In genomic region chr14:70821581-70821915, GRCh38 we compare ENCODE assay signal across 8 cellular contexts. TPM values are rescaled to one million over a fixed set of nuclear protein-coding genes. Genes with fewer than 3 reads are reported as not detected.
DNase-seq lines count a peak whose midpoint lies in the region; ATAC-seq lines count a peak whose summit lies in the region.

No MANE protein-coding gene starts in this region.

- H3K27me3 Mint-ChIP-seq in activated T-helper 1 cell treated with anti-CD3 and anti-CD28 coated beads, Interleukin-12 subunit alpha, Interleukin-12 subunit beta, Interleukin-2, Interleukin-4 antibody, amounts not matched to agents 30 ng/mL and 10 ng/mL and 1 ng/mL, durations not matched to agents 14 hours and 24 hours and 36 hours (ENCODE audit: insufficient read depth) = peaks cover 3% of the 10 kb centered on the region
- H3K27me3 Mint-ChIP-seq in stimulated activated memory B cell treated with anti-CD40 and anti-IgM and Interleukin-4, amounts not matched to agents 10 μg/mL and 1 μg/mL and 100 μg/mL, for 72 hours = peaks cover 72% of the 10 kb centered on the region

- peaks cover 24% of the 10 kb centered on the region for H3K4me1 Mint-ChIP-seq in activated T-helper 1 cell treated with anti-CD3 and anti-CD28 coated beads, Interleukin-12 subunit alpha, Interleukin-12 subunit beta, Interleukin-2, Interleukin-4 antibody, amounts not matched to agents 30 ng/mL and 10 ng/mL and 1 ng/mL, durations not matched to agents 14 hours and 24 hours and 36 hours (ENCODE audit: low read depth)
- peaks cover 20% of the 10 kb centered on the region for H3K4me1 Mint-ChIP-seq in stimulated activated memory B cell treated with anti-CD40 and anti-IgM and Interleukin-4, amounts not matched to agents 10 μg/mL and 1 μg/mL and 100 μg/mL, for 72 hours

- no peak overlapping the region for H3K27ac ChIP-seq in iPS-18a (ENCODE audit: low read length)

- H3K27me3 ChIP-seq in iPS-18a (ENCODE audit: control insufficient read depth, insufficient read depth, low read length) = peaks cover 28% of the 10 kb centered on the region

- no peaks in the 10 kb centered on the region for H3K36me3 Mint-ChIP-seq in activated T-helper 1 cell treated with anti-CD3 and anti-CD28 coated beads, Interleukin-12 subunit alpha, Interleukin-12 subunit beta, Interleukin-2, Interleukin-4 antibody, amounts not matched to agents 30 ng/mL and 10 ng/mL and 1 ng/mL, durations not matched to agents 14 hours and 24 hours and 36 hours (ENCODE audit: low read depth)
- H3K36me3 Mint-ChIP-seq in stimulated activated memory B cell treated with anti-CD40 and anti-IgM and Interleukin-4, amounts not matched to agents 10 μg/mL and 1 μg/mL and 100 μg/mL, for 72 hours = no peaks in the 10 kb centered on the region

- peaks cover 8% of the 10 kb centered on the region for H3K4me1 ChIP-seq in iPS-18a (ENCODE audit: control insufficient read depth, low read depth, low read length)

- no peaks in the 10 kb centered on the region for H3K36me3 ChIP-seq in iPS-18a (ENCODE audit: control insufficient read depth, low read depth, low read length)

- peak overlapping the region; percentile 86 for H3K4me3 ChIP-seq in iPS-18a (ENCODE audit: low read length)

- no peak for DNase-seq in activated T-helper 1 cell treated with anti-CD3 and anti-CD28 coated beads, Interleukin-12 subunit alpha, Interleukin-12 subunit beta, Interleukin-2, Interleukin-4 antibody, amounts not matched to agents 30 ng/mL and 10 ng/mL and 1 ng/mL, durations not matched to agents 14 hours and 24 hours and 36 hours (ENCODE audit: low spot score)
- no peak for DNase-seq in NCI-H1092 treated with DMSO at 0.1 percent for 48 hours (lab: John Stamatoyannopoulos, UW)
- no peak for DNase-seq in NCI-H510A treated with DMSO at 0.1 percent for 48 hours (lab: John Stamatoyannopoulos, UW)

- intact Hi-C loops in activated T-helper 1 cell treated with anti-CD3 and anti-CD28 coated beads, Interleukin-12 subunit alpha, Interleukin-12 subunit beta, Interleukin-2, Interleukin-4 antibody, amounts not matched to agents 30 ng/mL and 10 ng/mL and 1 ng/mL, durations not matched to agents 14 hours and 24 hours and 36 hours (cut with micrococcal nuclease) = no loop called here

- peak overlapping the region; percentile 71 for H3K9ac ChIP-seq in iPS-18a (ENCODE audit: low read length)

- no peaks in the 10 kb centered on the region for H3K9me3 ChIP-seq in iPS-18a (ENCODE audit: control insufficient read depth, low read depth, low read length)

- peak overlapping the region; percentile 52 for H3K27ac Mint-ChIP-seq in activated T-helper 1 cell treated with anti-CD3 and anti-CD28 coated beads, Interleukin-12 subunit alpha, Interleukin-12 subunit beta, Interleukin-2, Interleukin-4 antibody, amounts not matched to agents 30 ng/mL and 10 ng/mL and 1 ng/mL, durations not matched to agents 14 hours and 24 hours and 36 hours
- H3K27ac Mint-ChIP-seq in stimulated activated memory B cell treated with anti-CD40 and anti-IgM and Interleukin-4, amounts not matched to agents 10 μg/mL and 1 μg/mL and 100 μg/mL, for 72 hours = peak overlapping the region; percentile 28

- peak; percentile 19 for ATAC-seq in HG03432 (IDR thresholded peaks at IDR 0.05; ENCODE audit: unreplicated experiment)
- no peak for ATAC-seq in stimulated activated memory B cell treated with anti-CD40 and anti-IgM and Interleukin-4, amounts not matched to agents 10 μg/mL and 1 μg/mL and 100 μg/mL, for 72 hours
- ATAC-seq in GM19467 (IDR thresholded peaks at IDR 0.05; ENCODE audit: unreplicated experiment) = no peak
- ATAC-seq in HG03342 (IDR thresholded peaks at IDR 0.05; ENCODE audit: unreplicated experiment) = no peak

- H3K9me3 Mint-ChIP-seq in activated T-helper 1 cell treated with anti-CD3 and anti-CD28 coated beads, Interleukin-12 subunit alpha, Interleukin-12 subunit beta, Interleukin-2, Interleukin-4 antibody, amounts not matched to agents 30 ng/mL and 10 ng/mL and 1 ng/mL, durations not matched to agents 14 hours and 24 hours and 36 hours = no peaks in the 10 kb centered on the region
- no peaks in the 10 kb centered on the region for H3K9me3 Mint-ChIP-seq in stimulated activated memory B cell treated with anti-CD40 and anti-IgM and Interleukin-4, amounts not matched to agents 10 μg/mL and 1 μg/mL and 100 μg/mL, for 72 hours

- peak overlapping the region; percentile 69 for H3K4me3 Mint-ChIP-seq in activated T-helper 1 cell treated with anti-CD3 and anti-CD28 coated beads, Interleukin-12 subunit alpha, Interleukin-12 subunit beta, Interleukin-2, Interleukin-4 antibody, amounts not matched to agents 30 ng/mL and 10 ng/mL and 1 ng/mL, durations not matched to agents 14 hours and 24 hours and 36 hours
- peak overlapping the region; percentile 78 for H3K4me3 Mint-ChIP-seq in stimulated activated memory B cell treated with anti-CD40 and anti-IgM and Interleukin-4, amounts not matched to agents 10 μg/mL and 1 μg/mL and 100 μg/mL, for 72 hours

RNA-seq across cellular contexts. Expression of gene MAP3K9, which starts 12.2 kb away (rescaled TPM):
- total RNA-seq in activated T-helper 1 cell treated with anti-CD3 and anti-CD28 coated beads, Interleukin-12 subunit alpha, Interleukin-12 subunit beta, Interleukin-2, Interleukin-4 antibody, amounts not matched to agents 30 ng/mL and 10 ng/mL and 1 ng/mL, durations not matched to agents 14 hours and 24 hours and 36 hours = 3.5 and 4.1 TPM in 2 replicates
